25 cellular contexts compared by ENCODE assay signal in the genomic region with DNA sequence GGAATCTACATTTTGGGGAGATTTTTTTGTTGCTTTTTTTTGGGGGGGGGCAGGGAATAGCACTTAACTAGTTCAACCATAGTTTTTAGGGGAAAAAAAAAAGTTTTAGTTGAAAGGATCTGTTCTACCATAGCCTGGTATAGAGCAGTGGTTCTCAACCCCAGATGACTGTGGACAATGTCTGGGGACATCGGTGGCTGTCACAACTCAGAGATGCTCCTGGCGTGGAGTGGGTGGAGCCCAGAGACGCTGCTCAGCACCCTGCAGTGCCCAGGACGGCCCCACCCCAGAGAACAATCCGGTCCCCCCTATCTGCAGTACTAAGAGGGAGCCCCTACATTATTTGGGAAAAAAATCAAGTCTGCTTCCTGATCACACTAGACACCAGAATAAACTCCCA. TPM values are rescaled to one million over a fixed set of nuclear protein-coding genes. Genes with fewer than 3 reads are reported as not detected.
DNase-seq lines count a peak whose midpoint lies in the region; ATAC-seq, FAIRE-seq and TF ChIP-seq lines count a peak whose summit lies in the region.
"Had no signal": no experiment of that assay in that cellular context is flagged by ENCODE, and none has a peak within 500 bp of the region (broad histone marks: within the 10 kb centered on the region; RNA-seq: fewer than 3 reads in every experiment).

No MANE protein-coding gene starts in this region.

- DNase-seq in memory B cell (ENCODE audit: low spot score in 2 of 2): no peak
- DNase-seq in suprapubic skin (ENCODE audit: low spot score in 2 of 2): no peak
- DNase-seq in activated T-cell treated with anti-CD3 and anti-CD28 coated beads, Interleukin-2, amount 50 U/mL, for 72 hours: no peak
- no peak for DNase-seq in urothelium cell line (ENCODE audit: low spot score)
- no peak for DNase-seq in occipital lobe (lab: John Stamatoyannopoulos, UW)
- DNase-seq: activated CD4-positive, alpha-beta T cell treated with anti-CD3 and anti-CD28 coated beads, Interleukin-2, amount 50 U/mL, for 48 hours; activated CD4-positive, CD25-positive, alpha-beta regulatory T cell treated with anti-CD3 and anti-CD28 coated beads, Interleukin-2, amount 50 U/mL, for 72 hours; activated naive CD4-positive, alpha-beta T cell treated with Interleukin-2 at 50 U/mL for 16 hours; activated T-cell treated with anti-CD3 and anti-CD28 coated beads, Interleukin-2, amount 50 U/mL, for 48 hours; DMS79; GDM1; immature natural killer cell; Kasumi-1; NCI-H1417 treated with DMSO at 0.1 percent for 48 hours; NCI-H2081; NCI-H2227 treated with DMSO at 0.1 percent for 48 hours; NCI-H526; PC-9; stimulated activated naive CD4-positive, alpha-beta T cell treated with Interleukin-2 at 50 U/mL for 16 hours; T-helper 2 cell had no signal

- no peak for FAIRE-seq in urothelium cell line (lab: Jason Lieb, UNC)
- FAIRE-seq: endothelial cell of umbilical vein had no signal

- peak overlapping the region; percentile 75 to 88 (median 80) for H3K4me3 Mint-ChIP-seq in IgD-negative memory B cell
- H3K4me3 Mint-ChIP-seq in memory B cell: peak overlapping the region; percentile 77
- H3K4me3 Mint-ChIP-seq in activated T-cell treated with anti-CD3 and anti-CD28 coated beads, Interleukin-2, amount 50 U/mL, for 72 hours: no peak overlapping the region
- H3K4me3 Mint-ChIP-seq: immature natural killer cell had no signal

- peaks cover 7% of the 10 kb centered on the region for H3K36me3 Mint-ChIP-seq in IgD-negative memory B cell
- H3K36me3 Mint-ChIP-seq in memory B cell: peaks cover 21% of the 10 kb centered on the region
- H3K36me3 Mint-ChIP-seq in activated T-cell treated with anti-CD3 and anti-CD28 coated beads, Interleukin-2, amount 50 U/mL, for 72 hours (ENCODE audit: insufficient read depth in 2 of 2): no peaks in the 10 kb centered on the region
- H3K36me3 Mint-ChIP-seq: immature natural killer cell had no signal

- no peaks in the 10 kb centered on the region for H3K27me3 ChIP-seq in suprapubic skin
- H3K27me3 ChIP-seq: tibial nerve had no signal

- no peaks in the 10 kb centered on the region for H3K9me3 Mint-ChIP-seq in IgD-negative memory B cell
- no peaks in the 10 kb centered on the region for H3K9me3 Mint-ChIP-seq in memory B cell
- H3K9me3 Mint-ChIP-seq in activated T-cell treated with anti-CD3 and anti-CD28 coated beads, Interleukin-2, amount 50 U/mL, for 72 hours: no peaks in the 10 kb centered on the region
- H3K9me3 Mint-ChIP-seq: immature natural killer cell had no signal

- no peaks in the 10 kb centered on the region for H3K9me3 ChIP-seq in suprapubic skin
- H3K9me3 ChIP-seq: tibial nerve had no signal

- H3K4me1 ChIP-seq in suprapubic skin: peaks cover 11% of the 10 kb centered on the region

- TF ChIP-seq POLR2A in suprapubic skin (IDR thresholded peaks at IDR 0.05): no peak

- peaks cover 30 to 52% (median 52%) of the 10 kb centered on the region in 3 donors for H3K4me1 Mint-ChIP-seq in IgD-negative memory B cell
- peaks cover 44% of the 10 kb centered on the region for H3K4me1 Mint-ChIP-seq in memory B cell
- peaks cover 10% of the 10 kb centered on the region for H3K4me1 Mint-ChIP-seq in activated T-cell treated with anti-CD3 and anti-CD28 coated beads, Interleukin-2, amount 50 U/mL, for 72 hours (ENCODE audit: low read depth)
- H3K4me1 Mint-ChIP-seq: immature natural killer cell had no signal

- no peak overlapping the region for H3K4me3 ChIP-seq in suprapubic skin
- H3K4me3 ChIP-seq: PC-9, tibial nerve had no signal

- ATAC-seq in memory B cell (ENCODE audit: low read depth): peak; percentile 4
- no peak for ATAC-seq in activated T-cell treated with anti-CD3 and anti-CD28 coated beads, Interleukin-2, amount 50 U/mL, for 72 hours (replicated peaks in 1 of 2)
- ATAC-seq: SK-N-SH treated with all-trans-retinoic acid at 6 μM for 48 hours had no signal

- peak overlapping the region; percentile 97 for H3K27ac ChIP-seq in cingulate gyrus (ENCODE audit: low read depth, low read length)
- H3K27ac ChIP-seq in suprapubic skin: peak overlapping the region; percentile 24
- H3K27ac ChIP-seq: PC-9 had no signal

- H3K36me3 ChIP-seq in suprapubic skin: no peaks in the 10 kb centered on the region
- H3K36me3 ChIP-seq: tibial nerve had no signal

- no peak for TF ChIP-seq CTCF in suprapubic skin (IDR thresholded peaks at IDR 0.05)

- WGBS in suprapubic skin: 79% methylated on average over 4 of the region's 5 CpGs

- peak overlapping the region; percentile 76 to 97 (median 88) for H3K27ac Mint-ChIP-seq in IgD-negative memory B cell
- H3K27ac Mint-ChIP-seq in memory B cell: peak overlapping the region; percentile 98
- no peak overlapping the region for H3K27ac Mint-ChIP-seq in activated T-cell treated with anti-CD3 and anti-CD28 coated beads, Interleukin-2, amount 50 U/mL, for 72 hours
- H3K27ac Mint-ChIP-seq: immature natural killer cell had no signal

- TF ChIP-seq EP300 in suprapubic skin (IDR thresholded peaks at IDR 0.05): no peak

- no peaks in the 10 kb centered on the region for H3K27me3 Mint-ChIP-seq in IgD-negative memory B cell
- H3K27me3 Mint-ChIP-seq in memory B cell: no peaks in the 10 kb centered on the region
- H3K27me3 Mint-ChIP-seq in activated T-cell treated with anti-CD3 and anti-CD28 coated beads, Interleukin-2, amount 50 U/mL, for 72 hours (ENCODE audit: low read depth): no peaks in the 10 kb centered on the region

RNA-seq across cellular contexts. Expression of a gene that starts 8.3 kb away (rescaled TPM):
- 74.6 TPM for polyA plus RNA-seq in IgD-negative memory B cell
- total RNA-seq in suprapubic skin (1 to 10 TPM; 2.1 to 4.3 (median 3.0) TPM), occipital lobe (4.2 TPM)
- total RNA-seq in activated T-cell treated with anti-CD3 and anti-CD28 coated beads, Interleukin-2, amount 50 U/mL, for 72 hours: 1 to 10 TPM; 1.3 TPM

RNA-seq across cellular contexts. Expression of a gene that starts 27.0 kb away (rescaled TPM):
- polyA plus RNA-seq in IgD-negative memory B cell: 0.64 TPM
- total RNA-seq in suprapubic skin (1 to 10 TPM in 3 of 4 donors, under 1 TPM in 1; 0.68 to 4.5 (median 2.1) TPM), occipital lobe (23.1 TPM)
- total RNA-seq in activated T-cell treated with anti-CD3 and anti-CD28 coated beads, Interleukin-2, amount 50 U/mL, for 72 hours: under 1 TPM; 0.32 to 0.55 TPM
- polyA plus RNA-seq: immature natural killer cell had no signal

RNA-seq across cellular contexts. Expression of a gene that starts 45.6 kb away (rescaled TPM):
- 86.9 TPM for polyA plus RNA-seq in IgD-negative memory B cell
- total RNA-seq in suprapubic skin: 10 to 100 TPM in 3 of 4 donors, 1 to 10 TPM in 1; 8.0 to 31.1 (median 23.0) TPM
- 10 to 100 TPM; 28.7 to 37.2 TPM for total RNA-seq in activated T-cell treated with anti-CD3 and anti-CD28 coated beads, Interleukin-2, amount 50 U/mL, for 72 hours
- total RNA-seq in occipital lobe: 20.4 TPM

Comparison
In these comparisons a context has a peak if more than half of its experiments do, and no peak if none do; other contexts are left out.
1. H3K4me3 Mint-ChIP-seq: peak in IgD-negative memory B cell (4 of 4) and memory B cell (single experiment); none in activated T-cell treated with anti-CD3 and anti-CD28 coated beads, Interleukin-2, amount 50 U/mL, for 72 hours (0 of 2).